Comparison of ENCODE assay signal across 1 cellular context in genomic region chr1:32394141-32394889, GRCh38.
TF ChIP-seq lines count a peak whose summit lies in the region.

Gene BSDC1, minus strand, starts transcription at chr1:32394441. Its CDS starts 27 bp downstream, at chr1:32394414.

TF ChIP-seq in K562, 482 proteins besides CTCF, POLR2A, EP300 and RAD21 (continued from another document and continues in another):
- TF ChIP-seq, protein P1, sequence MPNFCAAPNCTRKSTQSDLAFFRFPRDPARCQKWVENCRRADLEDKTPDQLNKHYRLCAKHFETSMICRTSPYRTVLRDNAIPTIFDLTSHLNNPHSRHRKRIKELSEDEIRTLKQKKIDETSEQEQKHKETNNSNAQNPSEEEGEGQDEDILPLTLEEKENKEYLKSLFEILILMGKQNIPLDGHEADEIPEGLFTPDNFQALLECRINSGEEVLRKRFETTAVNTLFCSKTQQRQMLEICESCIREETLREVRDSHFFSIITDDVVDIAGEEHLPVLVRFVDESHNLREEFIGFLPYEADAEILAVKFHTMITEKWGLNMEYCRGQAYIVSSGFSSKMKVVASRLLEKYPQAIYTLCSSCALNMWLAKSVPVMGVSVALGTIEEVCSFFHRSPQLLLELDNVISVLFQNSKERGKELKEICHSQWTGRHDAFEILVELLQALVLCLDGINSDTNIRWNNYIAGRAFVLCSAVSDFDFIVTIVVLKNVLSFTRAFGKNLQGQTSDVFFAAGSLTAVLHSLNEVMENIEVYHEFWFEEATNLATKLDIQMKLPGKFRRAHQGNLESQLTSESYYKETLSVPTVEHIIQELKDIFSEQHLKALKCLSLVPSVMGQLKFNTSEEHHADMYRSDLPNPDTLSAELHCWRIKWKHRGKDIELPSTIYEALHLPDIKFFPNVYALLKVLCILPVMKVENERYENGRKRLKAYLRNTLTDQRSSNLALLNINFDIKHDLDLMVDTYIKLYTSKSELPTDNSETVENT (CRISPR knock-in tag; IDR thresholded peaks at IDR 0.05), result peak; percentile 68
- TF ChIP-seq ZNF197 (CRISPR knock-in tag; IDR thresholded peaks at IDR 0.05; ENCODE audit: low read depth) (no peak), HIVEP1 (CRISPR knock-in tag; IDR thresholded peaks at IDR 0.05) (no peak), PYGO2 (tag; IDR thresholded peaks at IDR 0.05) (no peak), CEBPB (tag; IDR thresholded peaks at IDR 0.05) (no peak), HLTF (IDR thresholded peaks at IDR 0.05) (peak; percentile 30; the same call in 1 of the 2 replicates), AFF1 (IDR thresholded peaks at IDR 0.05; ENCODE audit: low read depth in 1 of 2, partially characterized antibody in 2 of 2) (peak in 1 of 2 experiments; percentile 44), ZFP30 (CRISPR knock-in tag; IDR thresholded peaks at IDR 0.05; ENCODE audit: borderline replicate concordance) (no peak), ZNF311 (CRISPR knock-in tag; IDR thresholded peaks at IDR 0.05) (no peak), ZNF140 (CRISPR knock-in tag; IDR thresholded peaks at IDR 0.05) (no peak), POLR2AphosphoS5 (IDR thresholded peaks at IDR 0.05; ENCODE audit: control insufficient read depth, insufficient read depth, low read depth, low read length) (peak; percentile 84), PPARD (CRISPR knock-in tag; IDR thresholded peaks at IDR 0.05) (no peak), MNT (conservative IDR thresholded peaks at IDR 0.05) (peak; percentile 68 to 80), FOSL1 (tag; conservative IDR thresholded peaks at IDR 0.05) (peak; percentile 74), ZNF143 (CRISPR knock-in tag; IDR thresholded peaks at IDR 0.05) (no peak), MED1 (CRISPR knock-in tag; IDR thresholded peaks at IDR 0.05; ENCODE audit: borderline replicate concordance) (no peak), DACH1 (IDR thresholded peaks at IDR 0.05; ENCODE audit: partially characterized antibody) (no peak), BCOR (IDR thresholded peaks at IDR 0.05) (peak; percentile 48), USF1 (CRISPR knock-in tag; IDR thresholded peaks at IDR 0.05) (peak; percentile 33), C11orf30 (IDR thresholded peaks at IDR 0.05; ENCODE audit: low read depth) (peak; percentile 98), TRIM24 (IDR thresholded peaks at IDR 0.05) (peak; percentile 46 to 96), CEBPZ (IDR thresholded peaks at IDR 0.05; ENCODE audit: borderline replicate concordance, low read depth, low read length) (no peak), PHB (CRISPR knock-in tag; IDR thresholded peaks at IDR 0.05) (no peak), ZBTB1 (CRISPR knock-in tag; IDR thresholded peaks at IDR 0.05; ENCODE audit: borderline replicate concordance, low read depth) (no peak), HDAC8 (tag; IDR thresholded peaks at IDR 0.05) (no peak), ZNF23 (CRISPR knock-in tag; IDR thresholded peaks at IDR 0.05) (no peak), ZBTB17 (CRISPR knock-in tag; IDR thresholded peaks at IDR 0.05) (peak; percentile 89), BDP1 (IDR thresholded peaks at IDR 0.05; ENCODE audit: insufficient read depth, insufficient read length) (no peak), ZNF134 (CRISPR knock-in tag; conservative IDR thresholded peaks at IDR 0.05) (no peak), E2F4 (CRISPR knock-in tag; IDR thresholded peaks at IDR 0.05; ENCODE audit: low read depth) (no peak; the same call in 1 of the 2 replicates), SMC3 (conservative IDR thresholded peaks at IDR 0.05; ENCODE audit: insufficient read depth, low read depth, low read length) (no peak; the same call in 1 of the 2 replicates)
- TF ChIP-seq, protein P2, sequence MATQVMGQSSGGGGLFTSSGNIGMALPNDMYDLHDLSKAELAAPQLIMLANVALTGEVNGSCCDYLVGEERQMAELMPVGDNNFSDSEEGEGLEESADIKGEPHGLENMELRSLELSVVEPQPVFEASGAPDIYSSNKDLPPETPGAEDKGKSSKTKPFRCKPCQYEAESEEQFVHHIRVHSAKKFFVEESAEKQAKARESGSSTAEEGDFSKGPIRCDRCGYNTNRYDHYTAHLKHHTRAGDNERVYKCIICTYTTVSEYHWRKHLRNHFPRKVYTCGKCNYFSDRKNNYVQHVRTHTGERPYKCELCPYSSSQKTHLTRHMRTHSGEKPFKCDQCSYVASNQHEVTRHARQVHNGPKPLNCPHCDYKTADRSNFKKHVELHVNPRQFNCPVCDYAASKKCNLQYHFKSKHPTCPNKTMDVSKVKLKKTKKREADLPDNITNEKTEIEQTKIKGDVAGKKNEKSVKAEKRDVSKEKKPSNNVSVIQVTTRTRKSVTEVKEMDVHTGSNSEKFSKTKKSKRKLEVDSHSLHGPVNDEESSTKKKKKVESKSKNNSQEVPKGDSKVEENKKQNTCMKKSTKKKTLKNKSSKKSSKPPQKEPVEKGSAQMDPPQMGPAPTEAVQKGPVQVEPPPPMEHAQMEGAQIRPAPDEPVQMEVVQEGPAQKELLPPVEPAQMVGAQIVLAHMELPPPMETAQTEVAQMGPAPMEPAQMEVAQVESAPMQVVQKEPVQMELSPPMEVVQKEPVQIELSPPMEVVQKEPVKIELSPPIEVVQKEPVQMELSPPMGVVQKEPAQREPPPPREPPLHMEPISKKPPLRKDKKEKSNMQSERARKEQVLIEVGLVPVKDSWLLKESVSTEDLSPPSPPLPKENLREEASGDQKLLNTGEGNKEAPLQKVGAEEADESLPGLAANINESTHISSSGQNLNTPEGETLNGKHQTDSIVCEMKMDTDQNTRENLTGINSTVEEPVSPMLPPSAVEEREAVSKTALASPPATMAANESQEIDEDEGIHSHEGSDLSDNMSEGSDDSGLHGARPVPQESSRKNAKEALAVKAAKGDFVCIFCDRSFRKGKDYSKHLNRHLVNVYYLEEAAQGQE (CRISPR knock-in tag; IDR thresholded peaks at IDR 0.05; ENCODE audit: low read depth), result peak; percentile 69; the same call in 1 of the 2 replicates
- TF ChIP-seq, protein P3, sequence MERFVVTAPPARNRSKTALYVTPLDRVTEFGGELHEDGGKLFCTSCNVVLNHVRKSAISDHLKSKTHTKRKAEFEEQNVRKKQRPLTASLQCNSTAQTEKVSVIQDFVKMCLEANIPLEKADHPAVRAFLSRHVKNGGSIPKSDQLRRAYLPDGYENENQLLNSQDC (CRISPR knock-in tag; IDR thresholded peaks at IDR 0.05), result no peak
- TF ChIP-seq, protein P4, sequence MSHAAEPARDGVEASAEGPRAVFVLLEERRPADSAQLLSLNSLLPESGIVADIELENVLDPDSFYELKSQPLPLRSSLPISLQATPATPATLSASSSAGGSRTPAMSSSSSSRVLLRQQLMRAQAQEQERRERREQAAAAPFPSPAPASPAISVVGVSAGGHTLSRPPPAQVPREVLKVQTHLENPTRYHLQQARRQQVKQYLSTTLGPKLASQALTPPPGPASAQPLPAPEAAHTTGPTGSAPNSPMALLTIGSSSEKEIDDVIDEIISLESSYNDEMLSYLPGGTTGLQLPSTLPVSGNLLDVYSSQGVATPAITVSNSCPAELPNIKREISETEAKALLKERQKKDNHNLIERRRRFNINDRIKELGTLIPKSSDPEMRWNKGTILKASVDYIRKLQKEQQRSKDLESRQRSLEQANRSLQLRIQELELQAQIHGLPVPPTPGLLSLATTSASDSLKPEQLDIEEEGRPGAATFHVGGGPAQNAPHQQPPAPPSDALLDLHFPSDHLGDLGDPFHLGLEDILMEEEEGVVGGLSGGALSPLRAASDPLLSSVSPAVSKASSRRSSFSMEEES (CRISPR knock-in tag; IDR thresholded peaks at IDR 0.05), result no peak
- TF ChIP-seq, protein P5, sequence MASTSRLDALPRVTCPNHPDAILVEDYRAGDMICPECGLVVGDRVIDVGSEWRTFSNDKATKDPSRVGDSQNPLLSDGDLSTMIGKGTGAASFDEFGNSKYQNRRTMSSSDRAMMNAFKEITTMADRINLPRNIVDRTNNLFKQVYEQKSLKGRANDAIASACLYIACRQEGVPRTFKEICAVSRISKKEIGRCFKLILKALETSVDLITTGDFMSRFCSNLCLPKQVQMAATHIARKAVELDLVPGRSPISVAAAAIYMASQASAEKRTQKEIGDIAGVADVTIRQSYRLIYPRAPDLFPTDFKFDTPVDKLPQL (IDR thresholded peaks at IDR 0.05; ENCODE audit: extremely low read depth, insufficient read length), result no peak
- TF ChIP-seq, protein P6, sequence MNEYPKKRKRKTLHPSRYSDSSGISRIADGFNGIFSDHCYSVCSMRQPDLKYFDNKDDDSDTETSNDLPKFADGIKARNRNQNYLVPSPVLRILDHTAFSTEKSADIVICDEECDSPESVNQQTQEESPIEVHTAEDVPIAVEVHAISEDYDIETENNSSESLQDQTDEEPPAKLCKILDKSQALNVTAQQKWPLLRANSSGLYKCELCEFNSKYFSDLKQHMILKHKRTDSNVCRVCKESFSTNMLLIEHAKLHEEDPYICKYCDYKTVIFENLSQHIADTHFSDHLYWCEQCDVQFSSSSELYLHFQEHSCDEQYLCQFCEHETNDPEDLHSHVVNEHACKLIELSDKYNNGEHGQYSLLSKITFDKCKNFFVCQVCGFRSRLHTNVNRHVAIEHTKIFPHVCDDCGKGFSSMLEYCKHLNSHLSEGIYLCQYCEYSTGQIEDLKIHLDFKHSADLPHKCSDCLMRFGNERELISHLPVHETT (CRISPR knock-in tag; conservative IDR thresholded peaks at IDR 0.05 in 1 of 2, IDR thresholded peaks at IDR 0.05 in 1 of 2), result peak in 1 of 2 experiments; percentile 86; a peak in 2 of 4 replicates
